Comparison of ENCODE assay signal across 25 cellular contexts in genomic region chr20:44206132-44206531, GRCh38. TPM values are rescaled to one million over a fixed set of nuclear protein-coding genes. Genes with fewer than 3 reads are reported as not detected.
DNase-seq lines count a peak whose midpoint lies in the region; ATAC-seq and TF ChIP-seq lines count a peak whose summit lies in the region.
"Had no signal": no experiment of that assay in that cellular context is flagged by ENCODE, and none has a peak within 500 bp of the region (broad histone marks: within the 10 kb centered on the region; RNA-seq: fewer than 3 reads in every experiment).

No MANE protein-coding gene starts in this region.

- H3K36me3 Mint-ChIP-seq in natural killer cell: peaks cover 10% of the 10 kb centered on the region
- peaks cover 21% of the 10 kb centered on the region for H3K36me3 Mint-ChIP-seq in natural killer cell treated with Interleukin-12 subunit alpha and Interleukin-12 subunit beta and Interleukin-15 and Interleukin-18, amount 100 ng/mL, for 72 hours
- peaks cover 14% of the 10 kb centered on the region for H3K36me3 Mint-ChIP-seq in mesothelial cell of epicardium

- peaks cover 77% of the 10 kb centered on the region for H3K4me1 ChIP-seq in PC-9 (replicated peaks; ENCODE audit: insufficient read depth)

- intact Hi-C loops in natural killer cell (cut with micrococcal nuclease): no loop called here
- intact Hi-C loops in PC-9 (cut with micrococcal nuclease; ENCODE audit: unreplicated experiment): no loop called here
- intact Hi-C loops in sciatic nerve (cut with DNase I): no loop called here

- H3K27me3 ChIP-seq in PC-9 (ENCODE audit: insufficient read depth, low read depth): no peaks in the 10 kb centered on the region
- H3K27me3 ChIP-seq: ascending aorta, heart left ventricle had no signal

- BruUV-seq in PC-9 (replicated peaks; lab: Mats Ljungman, UMichigan): no TSS peak

- peaks cover 89% of the 10 kb centered on the region for H3K79me2 ChIP-seq in PC-9 (ENCODE audit: low read depth)

- POLR2A ChIA-PET in PC-9 (lab: Charles Lee; ENCODE audit: unreplicated experiment): interaction anchor here (0.5 kb wide), 1 partner anchor 360 kb away, joined by 15 read pairs; no protein-coding TSS in a partner anchor

- no peak overlapping the region for H3K4me3 ChIP-seq in PC-9
- H3K4me3 ChIP-seq: ascending aorta, heart left ventricle, SK-N-MC, thoracic aorta had no signal

- H3K4me3 Mint-ChIP-seq in natural killer cell (peak overlapping the region; percentile 13), mesothelial cell of epicardium (no peak overlapping the region)
- H3K4me3 Mint-ChIP-seq in natural killer cell treated with Interleukin-12 subunit alpha and Interleukin-12 subunit beta and Interleukin-15 and Interleukin-18, amount 100 ng/mL, for 72 hours: no peak overlapping the region
- H3K4me3 Mint-ChIP-seq: activated CD4-positive, alpha-beta T cell treated with anti-CD3 and anti-CD28 coated beads, Interleukin-2, amount 10 ng/mL, durations not matched to agents 24 days and 14 days; activated naive CD4-positive, alpha-beta T cell treated with anti-CD3 and anti-CD28 coated beads, Interleukin-2, amount 10 ng/mL, durations not matched to agents 7 days and 5 days; H9; T-helper 1 cell treated with Interleukin-12 subunit alpha and Interleukin-12 subunit beta and Interleukin-4 antibody, amounts not matched to agents 30 μg/mL and 1 μg/mL, for 36 hours had no signal

- ATAC-seq in natural killer cell (no peak), sciatic nerve (no peak)
- no peak for ATAC-seq in natural killer cell treated with Interleukin-12 subunit alpha and Interleukin-12 subunit beta and Interleukin-15 and Interleukin-18, amount 100 ng/mL, for 72 hours
- ATAC-seq: heart left ventricle had no signal

- DNase-seq in natural killer cell: no peak
- no peak for DNase-seq in natural killer cell treated with Interleukin-12 subunit alpha and Interleukin-12 subunit beta and Interleukin-15 and Interleukin-18, amount 100 ng/mL, for 72 hours (ENCODE audit: low spot score)
- DNase-seq in PC-9: no peak
- DNase-seq in mesothelial cell of epicardium (ENCODE audit: low spot score in 2 of 2, unreplicated experiment in 2 of 2): no peak
- no peak for DNase-seq in sciatic nerve (ENCODE audit: low spot score)
- DNase-seq in HuH-7 (ENCODE audit: low spot score): no peak
- DNase-seq in KBM-7: no peak
- DNase-seq: activated CD4-positive, alpha-beta T cell treated with anti-CD3 and anti-CD28 coated beads, Interleukin-2, amount 10 ng/mL, durations not matched to agents 24 days and 14 days; activated naive CD4-positive, alpha-beta T cell treated with anti-CD3 and anti-CD28 coated beads, Interleukin-2, amount 10 ng/mL, durations not matched to agents 7 days and 5 days; caudate nucleus; dermis blood vessel endothelial cell; H9; heart left ventricle; NCI-H524; nucleus accumbens; stimulated activated CD4-positive, alpha-beta T cell treated with anti-CD3 and anti-CD28 coated beads, Interleukin-12 subunit alpha, Interleukin-12 subunit beta, amount 100 ng/mL, for 4 hours; stimulated activated CD4-positive, alpha-beta T cell treated with anti-CD3 and anti-CD28 coated beads, Interleukin-4, amount 100 ng/mL, for 24 hours; stimulated activated naive CD4-positive, alpha-beta T cell had no signal

- peaks cover 57% of the 10 kb centered on the region; the same call in 1 of the 2 replicates for H3F3A ChIP-seq in PC-9 (ENCODE audit: insufficient read depth, low read depth)

- H3K27me3 Mint-ChIP-seq in natural killer cell (ENCODE audit: low read depth in 2 of 2) (no peaks in the 10 kb centered on the region), mesothelial cell of epicardium (ENCODE audit: low read depth) (no peaks in the 10 kb centered on the region)
- no peaks in the 10 kb centered on the region for H3K27me3 Mint-ChIP-seq in natural killer cell treated with Interleukin-12 subunit alpha and Interleukin-12 subunit beta and Interleukin-15 and Interleukin-18, amount 100 ng/mL, for 72 hours

- no peaks in the 10 kb centered on the region for H3K9me3 ChIP-seq in PC-9 (ENCODE audit: insufficient read depth, low read depth)
- H3K9me3 ChIP-seq: ascending aorta, heart left ventricle, thoracic aorta had no signal

- H3K4me1 Mint-ChIP-seq in natural killer cell (peaks cover 42 to 47% of the 10 kb centered on the region in 2 donors), mesothelial cell of epicardium (peaks cover 50% of the 10 kb centered on the region)
- H3K4me1 Mint-ChIP-seq in natural killer cell treated with Interleukin-12 subunit alpha and Interleukin-12 subunit beta and Interleukin-15 and Interleukin-18, amount 100 ng/mL, for 72 hours (ENCODE audit: low read depth in 2 of 2): peaks cover 44 to 47% of the 10 kb centered on the region in 2 donors

- peaks cover 10% of the 10 kb centered on the region for H4K20me1 ChIP-seq in PC-9 (ENCODE audit: insufficient read depth)

- H3K36me3 ChIP-seq in PC-9 (ENCODE audit: low read depth): peaks cover 44% of the 10 kb centered on the region

- in situ Hi-C loops in KBM-7 (cut with MboI; ENCODE audit: low pct_unique_long_range_greater_than_20kb, low sequenced_read_pairs): loop anchor here (25.0 kb wide), 1 partner anchor 181 kb away; no protein-coding TSS in a partner anchor

- H3K9me3 Mint-ChIP-seq in natural killer cell: no peaks in the 10 kb centered on the region
- no peaks in the 10 kb centered on the region for H3K9me3 Mint-ChIP-seq in natural killer cell treated with Interleukin-12 subunit alpha and Interleukin-12 subunit beta and Interleukin-15 and Interleukin-18, amount 100 ng/mL, for 72 hours
- H3K9me3 Mint-ChIP-seq in mesothelial cell of epicardium: no peaks in the 10 kb centered on the region
- H3K9me3 Mint-ChIP-seq: activated CD4-positive, alpha-beta T cell treated with anti-CD3 and anti-CD28 coated beads, Interleukin-2, amount 10 ng/mL, durations not matched to agents 24 days and 14 days; activated naive CD4-positive, alpha-beta T cell treated with anti-CD3 and anti-CD28 coated beads, Interleukin-2, amount 10 ng/mL, durations not matched to agents 7 days and 5 days; T-helper 1 cell treated with Interleukin-12 subunit alpha and Interleukin-12 subunit beta and Interleukin-4 antibody, amounts not matched to agents 30 μg/mL and 1 μg/mL, for 36 hours had no signal

- no peaks in the 10 kb centered on the region for H3K9me2 ChIP-seq in PC-9 (ENCODE audit: insufficient read depth)

- CTCF ChIA-PET in PC-9 (lab: Charles Lee): no interaction called here

- TF ChIP-seq CTCF in natural killer cell (IDR thresholded peaks at IDR 0.05) (no peak), PC-9 (conservative IDR thresholded peaks at IDR 0.05) (no peak), mesothelial cell of epicardium (IDR thresholded peaks at IDR 0.05; ENCODE audit: unreplicated experiment) (no peak)

- no peak overlapping the region for H2AFZ ChIP-seq in PC-9

- H3K27ac Mint-ChIP-seq in natural killer cell (no peak overlapping the region), mesothelial cell of epicardium (peak overlapping the region; percentile 69)
- peak overlapping the region in 1 of 2 donors; percentile 13 for H3K27ac Mint-ChIP-seq in natural killer cell treated with Interleukin-12 subunit alpha and Interleukin-12 subunit beta and Interleukin-15 and Interleukin-18, amount 100 ng/mL, for 72 hours
- H3K27ac Mint-ChIP-seq: activated CD4-positive, alpha-beta T cell treated with anti-CD3 and anti-CD28 coated beads, Interleukin-2, amount 10 ng/mL, durations not matched to agents 24 days and 14 days; activated naive CD4-positive, alpha-beta T cell treated with anti-CD3 and anti-CD28 coated beads, Interleukin-2, amount 10 ng/mL, durations not matched to agents 7 days and 5 days; T-helper 1 cell treated with Interleukin-12 subunit alpha and Interleukin-12 subunit beta and Interleukin-4 antibody, amounts not matched to agents 30 μg/mL and 1 μg/mL, for 36 hours had no signal

- H3K27ac ChIP-seq in PC-9: peak overlapping the region; percentile 34; the same call in 1 of the 2 replicates

- H3K4me2 ChIP-seq in PC-9: peak overlapping the region; percentile 4; the same call in 1 of the 2 replicates

RNA-seq across cellular contexts. Expression of gene OSER1, which starts 4.4 kb away (rescaled TPM):
- total RNA-seq in natural killer cell (10 to 100 TPM; 72.3 to 93.9 (median 78.3) TPM), PC-9 (2021) (113 and 136 TPM in 2 replicates), mesothelial cell of epicardium (31.3 to 31.7 TPM (median 31.5 TPM) in 3 replicates), sciatic nerve (34.1 TPM)
- 10 to 100 TPM; 21.9 to 27.0 TPM for total RNA-seq in natural killer cell treated with Interleukin-12 subunit alpha and Interleukin-12 subunit beta and Interleukin-15 and Interleukin-18, amount 100 ng/mL, for 72 hours

RNA-seq across cellular contexts. Expression of gene JPH2, which starts 19.1 kb away (rescaled TPM):
- total RNA-seq in natural killer cell (not detected), PC-9 (2021) (41.1 and 58.8 TPM in 2 replicates), mesothelial cell of epicardium (3.4 to 4.2 TPM (median 3.5 TPM) in 3 replicates), sciatic nerve (1.5 TPM)
- total RNA-seq in natural killer cell treated with Interleukin-12 subunit alpha and Interleukin-12 subunit beta and Interleukin-15 and Interleukin-18, amount 100 ng/mL, for 72 hours: 1 to 10 TPM; 1.0 to 2.0 TPM
- total RNA-seq: lung microvascular endothelial cell had no signal

RNA-seq across cellular contexts. Expression of gene GDAP1L1, which starts 41.0 kb away (rescaled TPM):
- total RNA-seq in natural killer cell (not detected), PC-9 (2021) (not detected in 2 replicates), mesothelial cell of epicardium (0.16 to 0.54 TPM (median 0.40 TPM) in 3 replicates), sciatic nerve (not detected)
- total RNA-seq in natural killer cell treated with Interleukin-12 subunit alpha and Interleukin-12 subunit beta and Interleukin-15 and Interleukin-18, amount 100 ng/mL, for 72 hours: not detected
- total RNA-seq: activated CD4-positive, alpha-beta T cell treated with anti-CD3 and anti-CD28 coated beads, Interleukin-2, amount 10 ng/mL, durations not matched to agents 24 days and 14 days; ascending aorta; dermis blood vessel endothelial cell; lung microvascular endothelial cell; M059J; renal cortical epithelial cell; thoracic aorta had no signal
